ENCODE assay signal across 11 cellular contexts in the genomic region with DNA sequence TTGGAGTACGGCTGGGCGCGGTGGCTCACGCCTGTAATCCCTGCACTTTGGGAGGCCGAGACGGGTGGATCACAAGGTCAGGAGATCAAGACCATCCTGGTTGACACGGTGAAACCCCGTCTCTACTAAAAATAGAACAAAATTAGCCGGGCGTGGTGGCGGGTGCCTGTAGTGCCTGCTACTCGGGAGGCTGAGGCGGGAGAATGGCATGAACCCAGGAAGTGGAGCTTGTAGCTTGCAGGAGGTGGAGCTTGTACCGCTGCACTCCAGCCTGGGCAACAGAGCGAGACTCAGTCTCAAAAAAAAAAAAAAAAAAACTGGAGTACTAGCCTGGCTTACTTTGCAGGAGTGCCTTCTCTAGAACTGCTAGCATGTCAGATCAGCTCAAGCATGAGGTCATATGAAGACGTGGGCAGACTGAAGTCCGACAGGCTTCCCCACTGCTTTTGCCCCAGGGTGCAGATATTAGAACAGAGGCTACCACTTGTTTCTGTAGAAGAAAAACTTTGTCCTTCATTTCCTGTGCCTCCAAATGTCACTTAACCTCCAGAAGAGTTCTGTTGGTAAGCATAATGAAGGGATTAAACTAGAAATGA. TPM values are rescaled to one million over a fixed set of nuclear protein-coding genes. Genes with fewer than 3 reads are reported as not detected.
"Had no signal": no experiment of that assay in that cellular context is flagged by ENCODE, and none has a peak within 500 bp of the region (broad histone marks: within the 10 kb centered on the region; RNA-seq: fewer than 3 reads in every experiment).

No MANE protein-coding gene starts in this region.

RNA-seq across cellular contexts. Expression of gene MMD2, which starts 22.4 kb away (rescaled TPM):
- total RNA-seq: activated CD4-positive, alpha-beta memory T cell treated with anti-CD3 and anti-CD28 coated beads, Interleukin-2, amount 10 ng/mL, durations not matched to agents 7 days and 5 days; activated CD8-positive, alpha-beta memory T cell treated with anti-CD3 and anti-CD28 coated beads for 36 hours; activated naive CD4-positive, alpha-beta T cell treated with anti-CD3 and anti-CD28 coated beads, Interleukin-2, amount 50 U/mL, for 72 hours; activated T-helper 17 cell treated with anti-CD3 and anti-CD28 coated beads, Interleukin-2, amount 50 U/mL, for 72 hours; adrenal gland; bronchial epithelial cell; M059J; OCI-LY7; PC-9; Right ventricle myocardium inferior; T-helper 2 cell treated with Interferon-gamma antibody and Interleukin-4, amounts not matched to agents 100 ng/mL and 5 ng/mL, for 36 hours had no signal
